1 cellular context compared by ENCODE assay signal in the genomic region with DNA sequence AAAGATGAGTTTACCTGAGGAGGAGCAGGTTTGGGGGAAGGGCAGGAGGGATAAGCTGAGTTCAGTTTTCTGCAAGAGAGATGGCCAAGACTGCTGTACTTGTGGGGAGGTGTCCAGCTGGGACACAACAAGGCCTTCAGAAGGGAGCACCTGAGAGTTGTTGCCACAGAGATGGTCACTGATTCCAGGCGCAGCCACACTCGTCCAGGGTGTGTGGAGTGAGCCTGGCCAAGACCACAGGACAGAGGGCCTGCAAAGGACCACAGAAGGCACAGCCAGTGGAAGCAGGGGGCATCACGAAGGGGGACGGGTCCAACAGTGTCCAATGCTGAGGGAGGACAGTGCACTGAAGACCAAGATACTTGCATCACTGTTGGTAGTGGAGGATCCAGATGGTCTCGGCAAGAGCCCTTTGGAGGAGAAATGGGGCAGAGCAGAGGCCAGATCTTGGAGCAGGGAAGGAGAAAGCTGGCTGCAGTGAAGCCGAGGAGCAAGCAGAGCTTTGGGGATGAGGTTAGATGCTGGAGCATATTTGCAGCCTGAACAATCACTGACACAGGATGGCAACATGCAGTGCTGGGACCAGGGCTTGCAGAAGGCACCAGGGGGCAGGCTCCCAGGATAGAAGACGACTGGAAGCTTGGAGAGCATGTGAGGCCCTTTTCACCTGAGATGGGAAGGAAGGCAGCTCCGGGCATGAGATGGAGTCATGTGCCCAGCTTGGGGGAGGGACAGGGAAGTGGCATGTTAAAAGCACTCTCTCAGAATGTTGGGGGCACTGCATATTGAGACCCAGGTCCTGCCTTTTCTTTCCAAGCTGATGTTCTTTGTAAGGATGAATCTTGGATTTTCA.
TF ChIP-seq lines count a peak whose summit lies in the region.

No MANE protein-coding gene starts in this region.

TF ChIP-seq in H1, 55 proteins besides CTCF, POLR2A, EP300 and RAD21 (continued from another document):
- TF ChIP-seq, protein P1, sequence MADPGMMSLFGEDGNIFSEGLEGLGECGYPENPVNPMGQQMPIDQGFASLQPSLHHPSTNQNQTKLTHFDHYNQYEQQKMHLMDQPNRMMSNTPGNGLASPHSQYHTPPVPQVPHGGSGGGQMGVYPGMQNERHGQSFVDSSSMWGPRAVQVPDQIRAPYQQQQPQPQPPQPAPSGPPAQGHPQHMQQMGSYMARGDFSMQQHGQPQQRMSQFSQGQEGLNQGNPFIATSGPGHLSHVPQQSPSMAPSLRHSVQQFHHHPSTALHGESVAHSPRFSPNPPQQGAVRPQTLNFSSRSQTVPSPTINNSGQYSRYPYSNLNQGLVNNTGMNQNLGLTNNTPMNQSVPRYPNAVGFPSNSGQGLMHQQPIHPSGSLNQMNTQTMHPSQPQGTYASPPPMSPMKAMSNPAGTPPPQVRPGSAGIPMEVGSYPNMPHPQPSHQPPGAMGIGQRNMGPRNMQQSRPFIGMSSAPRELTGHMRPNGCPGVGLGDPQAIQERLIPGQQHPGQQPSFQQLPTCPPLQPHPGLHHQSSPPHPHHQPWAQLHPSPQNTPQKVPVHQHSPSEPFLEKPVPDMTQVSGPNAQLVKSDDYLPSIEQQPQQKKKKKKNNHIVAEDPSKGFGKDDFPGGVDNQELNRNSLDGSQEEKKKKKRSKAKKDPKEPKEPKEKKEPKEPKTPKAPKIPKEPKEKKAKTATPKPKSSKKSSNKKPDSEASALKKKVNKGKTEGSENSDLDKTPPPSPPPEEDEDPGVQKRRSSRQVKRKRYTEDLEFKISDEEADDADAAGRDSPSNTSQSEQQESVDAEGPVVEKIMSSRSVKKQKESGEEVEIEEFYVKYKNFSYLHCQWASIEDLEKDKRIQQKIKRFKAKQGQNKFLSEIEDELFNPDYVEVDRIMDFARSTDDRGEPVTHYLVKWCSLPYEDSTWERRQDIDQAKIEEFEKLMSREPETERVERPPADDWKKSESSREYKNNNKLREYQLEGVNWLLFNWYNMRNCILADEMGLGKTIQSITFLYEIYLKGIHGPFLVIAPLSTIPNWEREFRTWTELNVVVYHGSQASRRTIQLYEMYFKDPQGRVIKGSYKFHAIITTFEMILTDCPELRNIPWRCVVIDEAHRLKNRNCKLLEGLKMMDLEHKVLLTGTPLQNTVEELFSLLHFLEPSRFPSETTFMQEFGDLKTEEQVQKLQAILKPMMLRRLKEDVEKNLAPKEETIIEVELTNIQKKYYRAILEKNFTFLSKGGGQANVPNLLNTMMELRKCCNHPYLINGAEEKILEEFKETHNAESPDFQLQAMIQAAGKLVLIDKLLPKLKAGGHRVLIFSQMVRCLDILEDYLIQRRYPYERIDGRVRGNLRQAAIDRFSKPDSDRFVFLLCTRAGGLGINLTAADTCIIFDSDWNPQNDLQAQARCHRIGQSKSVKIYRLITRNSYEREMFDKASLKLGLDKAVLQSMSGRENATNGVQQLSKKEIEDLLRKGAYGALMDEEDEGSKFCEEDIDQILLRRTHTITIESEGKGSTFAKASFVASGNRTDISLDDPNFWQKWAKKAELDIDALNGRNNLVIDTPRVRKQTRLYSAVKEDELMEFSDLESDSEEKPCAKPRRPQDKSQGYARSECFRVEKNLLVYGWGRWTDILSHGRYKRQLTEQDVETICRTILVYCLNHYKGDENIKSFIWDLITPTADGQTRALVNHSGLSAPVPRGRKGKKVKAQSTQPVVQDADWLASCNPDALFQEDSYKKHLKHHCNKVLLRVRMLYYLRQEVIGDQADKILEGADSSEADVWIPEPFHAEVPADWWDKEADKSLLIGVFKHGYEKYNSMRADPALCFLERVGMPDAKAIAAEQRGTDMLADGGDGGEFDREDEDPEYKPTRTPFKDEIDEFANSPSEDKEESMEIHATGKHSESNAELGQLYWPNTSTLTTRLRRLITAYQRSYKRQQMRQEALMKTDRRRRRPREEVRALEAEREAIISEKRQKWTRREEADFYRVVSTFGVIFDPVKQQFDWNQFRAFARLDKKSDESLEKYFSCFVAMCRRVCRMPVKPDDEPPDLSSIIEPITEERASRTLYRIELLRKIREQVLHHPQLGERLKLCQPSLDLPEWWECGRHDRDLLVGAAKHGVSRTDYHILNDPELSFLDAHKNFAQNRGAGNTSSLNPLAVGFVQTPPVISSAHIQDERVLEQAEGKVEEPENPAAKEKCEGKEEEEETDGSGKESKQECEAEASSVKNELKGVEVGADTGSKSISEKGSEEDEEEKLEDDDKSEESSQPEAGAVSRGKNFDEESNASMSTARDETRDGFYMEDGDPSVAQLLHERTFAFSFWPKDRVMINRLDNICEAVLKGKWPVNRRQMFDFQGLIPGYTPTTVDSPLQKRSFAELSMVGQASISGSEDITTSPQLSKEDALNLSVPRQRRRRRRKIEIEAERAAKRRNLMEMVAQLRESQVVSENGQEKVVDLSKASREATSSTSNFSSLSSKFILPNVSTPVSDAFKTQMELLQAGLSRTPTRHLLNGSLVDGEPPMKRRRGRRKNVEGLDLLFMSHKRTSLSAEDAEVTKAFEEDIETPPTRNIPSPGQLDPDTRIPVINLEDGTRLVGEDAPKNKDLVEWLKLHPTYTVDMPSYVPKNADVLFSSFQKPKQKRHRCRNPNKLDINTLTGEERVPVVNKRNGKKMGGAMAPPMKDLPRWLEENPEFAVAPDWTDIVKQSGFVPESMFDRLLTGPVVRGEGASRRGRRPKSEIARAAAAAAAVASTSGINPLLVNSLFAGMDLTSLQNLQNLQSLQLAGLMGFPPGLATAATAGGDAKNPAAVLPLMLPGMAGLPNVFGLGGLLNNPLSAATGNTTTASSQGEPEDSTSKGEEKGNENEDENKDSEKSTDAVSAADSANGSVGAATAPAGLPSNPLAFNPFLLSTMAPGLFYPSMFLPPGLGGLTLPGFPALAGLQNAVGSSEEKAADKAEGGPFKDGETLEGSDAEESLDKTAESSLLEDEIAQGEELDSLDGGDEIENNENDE (IDR thresholded peaks at IDR 0.05; ENCODE audit: insufficient replicate concordance, low read length) = no peak
- TF ChIP-seq, protein P2, sequence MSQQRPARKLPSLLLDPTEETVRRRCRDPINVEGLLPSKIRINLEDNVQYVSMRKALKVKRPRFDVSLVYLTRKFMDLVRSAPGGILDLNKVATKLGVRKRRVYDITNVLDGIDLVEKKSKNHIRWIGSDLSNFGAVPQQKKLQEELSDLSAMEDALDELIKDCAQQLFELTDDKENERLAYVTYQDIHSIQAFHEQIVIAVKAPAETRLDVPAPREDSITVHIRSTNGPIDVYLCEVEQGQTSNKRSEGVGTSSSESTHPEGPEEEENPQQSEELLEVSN (IDR thresholded peaks at IDR 0.05) = no peak
- TF ChIP-seq JUN (IDR thresholded peaks at IDR 0.05; ENCODE audit: low read depth, low read length) (no peak), CHD2 (IDR thresholded peaks at IDR 0.05; ENCODE audit: low read length) (no peak), MAFK (IDR thresholded peaks at IDR 0.05; ENCODE audit: low read depth, low read length) (no peak), RBBP5 (IDR thresholded peaks at IDR 0.05; ENCODE audit: borderline replicate concordance, low read depth, low read length) (no peak), TAF1 (IDR thresholded peaks at IDR 0.05; ENCODE audit: low read depth, low read length) (no peak), JUND (IDR thresholded peaks at IDR 0.05; ENCODE audit: low read length) (no peak), TCF12 (IDR thresholded peaks at IDR 0.05; ENCODE audit: low read depth, low read length) (no peak), GTF2F1 (IDR thresholded peaks at IDR 0.05; ENCODE audit: borderline replicate concordance, low read depth, low read length) (no peak), SP4 (IDR thresholded peaks at IDR 0.05; ENCODE audit: low read length) (no peak), RNF2 (IDR thresholded peaks at IDR 0.05; ENCODE audit: borderline replicate concordance, low read depth, low read length, missing control alignments, poor library complexity, severe bottlenecking) (no peak), SIX5 (IDR thresholded peaks at IDR 0.05; ENCODE audit: low read depth, low read length) (no peak), CBX8 (IDR thresholded peaks at IDR 0.05; ENCODE audit: borderline replicate concordance, low read depth, low read length) (no peak)
